Comparison of ENCODE assay signal across 8 cellular contexts in the genomic region with DNA sequence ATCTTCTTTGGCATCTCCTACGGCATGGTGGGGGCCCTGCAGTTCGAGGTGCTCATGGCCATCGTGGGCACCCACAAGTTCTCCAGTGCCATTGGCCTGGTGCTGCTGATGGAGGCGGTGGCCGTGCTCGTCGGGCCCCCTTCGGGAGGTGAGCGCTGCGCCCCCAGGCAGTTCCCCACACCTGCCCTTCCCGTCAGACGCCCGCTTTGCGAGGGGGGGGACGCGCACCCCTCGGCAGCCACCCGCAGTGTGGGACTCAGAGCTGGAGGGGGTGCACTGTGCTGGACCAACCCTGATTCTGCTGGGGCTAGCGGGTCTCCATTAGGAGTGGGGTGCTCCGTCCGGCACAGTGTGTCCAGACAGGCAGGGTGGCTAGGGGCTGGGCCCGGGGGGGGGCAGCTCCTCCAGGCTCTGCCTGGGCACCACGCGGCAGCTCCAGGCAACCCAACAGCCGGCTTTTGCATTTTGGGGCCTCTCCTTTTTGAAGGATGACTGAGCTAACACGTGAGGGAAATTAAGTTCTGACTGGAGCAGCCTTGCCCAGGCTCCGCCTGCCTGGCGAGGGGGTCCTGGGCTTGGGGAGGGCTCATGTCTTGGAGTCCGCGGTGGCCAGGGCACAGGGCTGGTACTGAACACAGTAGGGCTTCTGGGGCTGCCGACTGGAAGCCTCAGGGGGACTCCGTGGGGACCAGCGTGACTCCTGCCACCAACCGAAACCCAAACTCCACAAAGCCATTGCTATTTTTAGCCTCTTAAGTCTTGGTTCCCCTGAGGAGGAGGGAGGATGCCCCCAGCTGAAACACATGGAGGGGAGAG. TPM values are rescaled to one million over a fixed set of nuclear protein-coding genes. Genes with fewer than 3 reads are reported as not detected.
DNase-seq lines count a peak whose midpoint lies in the region; ATAC-seq and TF ChIP-seq lines count a peak whose summit lies in the region.

No MANE protein-coding gene starts in this region.

- ATAC-seq in CD4-positive, alpha-beta T cell (ENCODE audit: poor library complexity): no peak
- ATAC-seq in RWPE2 (ENCODE audit: low read depth) (no peak), GM19455 (IDR thresholded peaks at IDR 0.05; ENCODE audit: unreplicated experiment) (no peak)

- peaks cover 28% of the 10 kb centered on the region for H3K36me3 Mint-ChIP-seq in CD4-positive, alpha-beta T cell (ENCODE audit: low read depth)

- peaks cover 52% of the 10 kb centered on the region for H3K4me1 Mint-ChIP-seq in CD4-positive, alpha-beta T cell (ENCODE audit: low read depth)

- peak overlapping the region; percentile 16 for H3K9ac ChIP-seq in rectal smooth muscle tissue (ENCODE audit: low read length)

- no peak for TF ChIP-seq CTCF in CD4-positive, alpha-beta T cell (IDR thresholded peaks at IDR 0.05)
- no peak for TF ChIP-seq CTCF in RWPE2 (IDR thresholded peaks at IDR 0.05; ENCODE audit: poor library complexity, severe bottlenecking)

- H3K4me1 ChIP-seq in RWPE2 (ENCODE audit: insufficient read depth, poor library complexity, severe bottlenecking) (peaks cover 95% of the 10 kb centered on the region), rectal smooth muscle tissue (ENCODE audit: control insufficient read depth, insufficient read depth, low read length) (peaks cover 49% of the 10 kb centered on the region)

- peak in 1 of 10 experiments; percentile 21 for DNase-seq in CD4-positive, alpha-beta T cell
- DNase-seq in RWPE2 (ENCODE audit: low spot score): no peak
- DNase-seq in epithelial cell of prostate (ENCODE audit: low read depth, low spot score): no peak
- no peak for DNase-seq in NCI-H1930 (lab: John Stamatoyannopoulos, UW)
- DNase-seq in T-helper 9 cell: no peak
- DNase-seq in DMS153 (lab: John Stamatoyannopoulos, UW): no peak

- POLR2A ChIA-PET in CD4-positive, alpha-beta T cell (lab: Charles Lee): interaction anchor here (0.8 to 2.5 kb wide), 6 partner anchors 24 to 92 kb away, joined by 3 to 9 read pairs (median 4); a partner anchor contains a TSS

- H3K27me3 ChIP-seq in CD4-positive, alpha-beta T cell (ENCODE audit: control insufficient read depth, insufficient read depth, low read length): no peaks in the 10 kb centered on the region
- no peaks in the 10 kb centered on the region for H3K27me3 ChIP-seq in RWPE2 (ENCODE audit: insufficient read depth, poor library complexity, severe bottlenecking)
- H3K27me3 ChIP-seq in rectal smooth muscle tissue (ENCODE audit: control insufficient read depth, insufficient read depth, low read length): no peaks in the 10 kb centered on the region

- peaks cover 75% of the 10 kb centered on the region for H3K36me3 ChIP-seq in RWPE2 (ENCODE audit: low read depth)
- peaks cover 3% of the 10 kb centered on the region for H3K36me3 ChIP-seq in rectal smooth muscle tissue (ENCODE audit: control insufficient read depth, insufficient read depth, low read length)

- H3K27ac ChIP-seq in CD4-positive, alpha-beta T cell (ENCODE audit: low read depth, low read length): peak overlapping the region; percentile 25
- H3K27ac ChIP-seq in RWPE2 (ENCODE audit: poor library complexity, severe bottlenecking) (peak overlapping the region; percentile 91), epithelial cell of prostate (peak overlapping the region; percentile 91), rectal smooth muscle tissue (ENCODE audit: low read depth, low read length) (peak overlapping the region; percentile 81)

- peak overlapping the region; percentile 95 for H3K27ac Mint-ChIP-seq in CD4-positive, alpha-beta T cell

- CTCF ChIA-PET in CD4-positive, alpha-beta T cell (lab: Charles Lee): interaction anchor here (1.0 to 1.1 kb wide), 2 partner anchors 32 to 207 kb away, joined by 3 read pairs; a partner anchor contains a TSS

- no peaks in the 10 kb centered on the region for H3K9me3 Mint-ChIP-seq in CD4-positive, alpha-beta T cell

- H3K4me3 Mint-ChIP-seq in CD4-positive, alpha-beta T cell: peak overlapping the region; percentile 82

- no peaks in the 10 kb centered on the region for H3K9me3 ChIP-seq in CD4-positive, alpha-beta T cell (ENCODE audit: control insufficient read depth, low read length)
- no peaks in the 10 kb centered on the region for H3K9me3 ChIP-seq in RWPE2 (ENCODE audit: severe bottlenecking)

- no peak overlapping the region for H3K4me3 ChIP-seq in RWPE2 (ENCODE audit: severe bottlenecking)
- H3K4me3 ChIP-seq in rectal smooth muscle tissue (ENCODE audit: low read length): peak overlapping the region; percentile 25

- intact Hi-C loops in CD4-positive, alpha-beta T cell (cut with DNase I, micrococcal nuclease): loop anchor here (2.0 to 10.0 kb wide), 7 partner anchors 34 to 203 kb away; a partner anchor contains a TSS

- H3K27me3 Mint-ChIP-seq in CD4-positive, alpha-beta T cell: no peaks in the 10 kb centered on the region

RNA-seq across cellular contexts. Expression of a gene that starts 9.1 kb away (rescaled TPM):
- 10 to 100 TPM; 93.4 to 99.0 TPM for total RNA-seq in CD4-positive, alpha-beta T cell

RNA-seq across cellular contexts. Expression of a gene that starts 25.3 kb away (rescaled TPM):
- total RNA-seq in CD4-positive, alpha-beta T cell: 100 to 1,000 TPM; 129 to 135 TPM

RNA-seq across cellular contexts. Expression of a gene that starts 35.5 kb away (rescaled TPM):
- 100 to 1,000 TPM; 277 to 286 TPM for total RNA-seq in CD4-positive, alpha-beta T cell

Comparison
In these comparisons a context has a peak if more than half of its experiments do, and no peak if none do; other contexts are left out.
1. H3K27ac ChIP-seq: peak in every context shown above with its lines; median percentile 91 in RWPE2; 91 in epithelial cell of prostate; 81 in rectal smooth muscle tissue; 25 in CD4-positive, alpha-beta T cell.